Comparison of ENCODE assay signal across 8 cellular contexts in genomic region chr12:48118491-48118890, GRCh38. TPM values are rescaled to one million over a fixed set of nuclear protein-coding genes. Genes with fewer than 3 reads are reported as not detected.
DNase-seq lines count a peak whose midpoint lies in the region; ATAC-seq and TF ChIP-seq lines count a peak whose summit lies in the region.

No MANE protein-coding gene starts in this region.

- peaks cover 0 to 10% (median 4%) of the 10 kb centered on the region in 6 donors for H3K36me3 ChIP-seq in spleen

- peaks cover 0 to 3% (median 2%) of the 10 kb centered on the region in 7 donors for H3K9me3 Mint-ChIP-seq in CD14-positive monocyte
- H3K9me3 Mint-ChIP-seq in activated naive CD4-positive, alpha-beta T cell treated with anti-CD3 and anti-CD28 coated beads, Interleukin-2, amount 50 U/mL, for 72 hours, result no peaks in the 10 kb centered on the region

- peaks cover 5 to 28% (median 13%) of the 10 kb centered on the region in 6 donors for H3K4me1 ChIP-seq in spleen

- intact Hi-C loops in spleen (cut with DNase I; ENCODE audit: low total_unique reads) (no loop called here), CD14-positive monocyte (cut with micrococcal nuclease) (no loop called here)

- 40 to 59% (median 56%) methylated on average over 3 of the region's 3 CpGs for WGBS in spleen, 5 donors

- H3K4me3 ChIP-seq in fibroblast of the aortic adventitia (ENCODE audit: low read depth, low read length) (peak overlapping the region; percentile 96), spleen (peak overlapping the region in 6 of 8 donors; percentile 42 to 89 (median 70))

- no peaks in the 10 kb centered on the region for H3K27me3 ChIP-seq in spleen (replicated peaks in 1 of 7)

- H3K36me3 Mint-ChIP-seq in CD14-positive monocyte, result peaks cover 0 to 6% of the 10 kb centered on the region in 2 donors
- peaks cover 9 to 11% of the 10 kb centered on the region in 2 donors for H3K36me3 Mint-ChIP-seq in activated naive CD4-positive, alpha-beta T cell treated with anti-CD3 and anti-CD28 coated beads, Interleukin-2, amount 50 U/mL, for 72 hours

- no peak for TF ChIP-seq POLR2A in spleen (IDR thresholded peaks at IDR 0.05)

- H3K27me3 Mint-ChIP-seq in CD14-positive monocyte (ENCODE audit: low read depth in 3 of 3), result peaks cover 7 to 20% (median 10%) of the 10 kb centered on the region in 3 donors

- peak; percentile 36 for DNase-seq in NCI-H82 (lab: John Stamatoyannopoulos, UW)
- no peak for DNase-seq in NCI-H82 treated with DMSO at 0.1 percent for 48 hours (lab: John Stamatoyannopoulos, UW; ENCODE audit: unreplicated experiment)
- DNase-seq in SHP77 (lab: John Stamatoyannopoulos, UW), result peak; percentile 1 to 20
- no peak for DNase-seq in fibroblast of the aortic adventitia (ENCODE audit: low read depth)
- DNase-seq in spleen, result no peak
- DNase-seq in CD14-positive monocyte (ENCODE audit: low spot score), result no peak
- no peak for DNase-seq in activated naive CD4-positive, alpha-beta T cell treated with anti-CD3 and anti-CD28 coated beads, Interleukin-2, amount 50 U/mL, for 72 hours (ENCODE audit: low spot score in 2 of 2)

- H3K4me3 Mint-ChIP-seq in CD14-positive monocyte, result peak overlapping the region in 1 of 2 donors; percentile 96

- peak overlapping the region in 5 of 8 donors; percentile 35 to 72 (median 63) for H3K27ac ChIP-seq in spleen

- no peak for TF ChIP-seq CTCF in fibroblast of the aortic adventitia (IDR thresholded peaks at IDR 0.05; ENCODE audit: insufficient read depth, low read length)
- no peak for TF ChIP-seq CTCF in spleen (IDR thresholded peaks at IDR 0.05 in 8 of 11, conservative IDR thresholded peaks at IDR 0.05 in 3 of 11)
- TF ChIP-seq CTCF in CD14-positive monocyte (IDR thresholded peaks at IDR 0.05), result no peak

- H3K4me1 Mint-ChIP-seq in CD14-positive monocyte, result peaks cover 15% of the 10 kb centered on the region

- H3K27ac Mint-ChIP-seq in CD14-positive monocyte, result peak overlapping the region in 1 of 7 donors; percentile 75
- peak overlapping the region in 1 of 2 donors; percentile 79 for H3K27ac Mint-ChIP-seq in activated naive CD4-positive, alpha-beta T cell treated with anti-CD3 and anti-CD28 coated beads, Interleukin-2, amount 50 U/mL, for 72 hours

- no peaks in the 10 kb centered on the region for H3K9me3 ChIP-seq in spleen

- no peak for ATAC-seq in activated naive CD4-positive, alpha-beta T cell treated with anti-CD3 and anti-CD28 coated beads, Interleukin-2, amount 50 U/mL, for 72 hours
- ATAC-seq in GM21786 (IDR thresholded peaks at IDR 0.05; ENCODE audit: unreplicated experiment), result no peak

RNA-seq across cellular contexts. Expression of gene PFKM, which starts 0.7 kb away (rescaled TPM):
- total RNA-seq in fibroblast of the aortic adventitia (ENCODE audit: low replicate concordance), result 50.5 and 93.8 TPM in 2 replicates
- total RNA-seq in spleen, result 10 to 100 TPM; 27.7 to 52.5 (median 36.9) TPM
- polyA plus RNA-seq in spleen, result 10 to 100 TPM; 13.6 to 22.1 (median 18.0) TPM
- polyA plus RNA-seq in CD14-positive monocyte, result 1 to 10 TPM; 2.8 to 3.0 TPM
- total RNA-seq in activated naive CD4-positive, alpha-beta T cell treated with anti-CD3 and anti-CD28 coated beads, Interleukin-2, amount 50 U/mL, for 72 hours, result 10 to 100 TPM; 80.3 to 81.3 TPM

RNA-seq across cellular contexts. Expression of gene SENP1, which starts 12.6 kb away (rescaled TPM):
- 33.8 and 43.8 TPM in 2 replicates for total RNA-seq in fibroblast of the aortic adventitia (ENCODE audit: low replicate concordance)
- 10 to 100 TPM; 23.3 to 37.4 (median 26.1) TPM for total RNA-seq in spleen
- 1 to 10 TPM; 3.7 to 4.7 (median 4.1) TPM for polyA plus RNA-seq in spleen
- 1 to 10 TPM; 5.2 to 6.0 TPM for polyA plus RNA-seq in CD14-positive monocyte
- total RNA-seq in activated naive CD4-positive, alpha-beta T cell treated with anti-CD3 and anti-CD28 coated beads, Interleukin-2, amount 50 U/mL, for 72 hours, result 10 to 100 TPM; 39.9 to 69.8 TPM

RNA-seq across cellular contexts. Expression of gene ASB8, which starts 38.8 kb away (rescaled TPM):
- total RNA-seq in fibroblast of the aortic adventitia (ENCODE audit: low replicate concordance) (29.7 and 32.8 TPM in 2 replicates), spleen (10 to 100 TPM; 34.7 to 48.8 (median 40.2) TPM)
- polyA plus RNA-seq in spleen (10 to 100 TPM; 15.7 to 19.4 (median 17.1) TPM), CD14-positive monocyte (10 to 100 TPM; 38.4 to 50.0 TPM)
- total RNA-seq in activated naive CD4-positive, alpha-beta T cell treated with anti-CD3 and anti-CD28 coated beads, Interleukin-2, amount 50 U/mL, for 72 hours, result 10 to 100 TPM; 30.7 to 45.3 TPM

Comparison
In these comparisons a context has a peak if more than half of its experiments do, and no peak if none do; other contexts are left out.
1. DNase-seq: peak in NCI-H82 (single experiment) and SHP77 (2 of 2); none in NCI-H82 treated with DMSO at 0.1 percent for 48 hours (single experiment), fibroblast of the aortic adventitia (single experiment), spleen (single experiment), CD14-positive monocyte (single experiment) and activated naive CD4-positive, alpha-beta T cell treated with anti-CD3 and anti-CD28 coated beads, Interleukin-2, amount 50 U/mL, for 72 hours (0 of 2).